1 cellular context compared by ENCODE assay signal in genomic region chr14:50678163-50678562, GRCh38.
TF ChIP-seq lines count a peak whose summit lies in the region.

No MANE protein-coding gene starts in this region.

TF ChIP-seq in SK-N-SH treated with all-trans-retinoic acid at 6 μM for 48 hours, 23 proteins besides CTCF, POLR2A, EP300 and RAD21 (continued from another document):
- TF ChIP-seq CREB5 (CRISPR knock-in tag; IDR thresholded peaks at IDR 0.05; ENCODE audit: low read depth) (no peak), POU6F1 (CRISPR knock-in tag; IDR thresholded peaks at IDR 0.05; ENCODE audit: borderline replicate concordance, low read depth) (no peak), OSR1 (CRISPR knock-in tag; IDR thresholded peaks at IDR 0.05) (no peak)
